9 cellular contexts compared by ENCODE assay signal in genomic region chr9:34652608-34653007, GRCh38. TPM values are rescaled to one million over a fixed set of nuclear protein-coding genes. Genes with fewer than 3 reads are reported as not detected.
DNase-seq lines count a peak whose midpoint lies in the region; ATAC-seq, FAIRE-seq and TF ChIP-seq lines count a peak whose summit lies in the region.
"Had no signal": no experiment of that assay in that cellular context is flagged by ENCODE, and none has a peak within 500 bp of the region (broad histone marks: within the 10 kb centered on the region; RNA-seq: fewer than 3 reads in every experiment).

No MANE protein-coding gene starts in this region.

- H3K9me3 ChIP-seq in adrenal gland (replicated peaks in 1 of 3) = no peaks in the 10 kb centered on the region
- no peaks in the 10 kb centered on the region for H3K9me3 ChIP-seq in keratinocyte (ENCODE audit: control insufficient read depth, low read depth, low read length)
- no peaks in the 10 kb centered on the region for H3K9me3 ChIP-seq in stomach smooth muscle (ENCODE audit: control insufficient read depth in 2 of 2, low read length in 2 of 2)

- H3K9ac ChIP-seq in keratinocyte (ENCODE audit: control insufficient read depth, extremely low read depth, insufficient read depth, low read length) (no peak overlapping the region), stomach smooth muscle (ENCODE audit: low read length in 2 of 2) (peak overlapping the region; percentile 60 to 67)

- H3K79me2 ChIP-seq in keratinocyte (ENCODE audit: control insufficient read depth, insufficient read depth, low read length) = peaks cover 7% of the 10 kb centered on the region

- dilution Hi-C loops in keratinocyte (cut with MboI; ENCODE audit: extremely low pct_ligation_motif_present, low sequenced_read_pairs) = no loop called here

- TF ChIP-seq CTCF in HFF-Myc (IDR thresholded peaks at IDR 0.05; ENCODE audit: low read depth, low read length, missing control alignments) (no peak), adrenal gland (IDR thresholded peaks at IDR 0.05) (no peak), keratinocyte (optimal IDR thresholded peaks at IDR 0.05 in 1 of 3, IDR thresholded peaks at IDR 0.05 in 1 of 3, conservative IDR thresholded peaks at IDR 0.05 in 1 of 3; ENCODE audit: extremely low read depth in 1 of 3, insufficient read depth in 2 of 3, low read length in 3 of 3) (no peak)

- H3K4me3 ChIP-seq in HFF-Myc (replicated peaks; ENCODE audit: low read depth, low read length) = peak overlapping the region; percentile 40
- H3K4me3 ChIP-seq in adrenal gland = peak overlapping the region in 1 of 4 donors; percentile 30
- peak overlapping the region in 1 of 3 experiments; percentile 66 for H3K4me3 ChIP-seq in keratinocyte (ENCODE audit: control insufficient read depth in 2 of 3, extremely low read depth in 1 of 3, insufficient read depth in 2 of 3, low read depth in 1 of 3, low read length in 3 of 3)
- H3K4me3 ChIP-seq in stomach smooth muscle (ENCODE audit: low read length in 2 of 2) = peak overlapping the region; percentile 70 to 82

- H3K27ac ChIP-seq in adrenal gland (peak overlapping the region in 4 of 5 donors; percentile 33 to 87 (median 71)), keratinocyte (ENCODE audit: control insufficient read depth, insufficient read depth, low read length) (no peak overlapping the region), stomach smooth muscle (ENCODE audit: low read length) (peak overlapping the region; percentile 93)

- H2AFZ ChIP-seq in keratinocyte (ENCODE audit: control insufficient read depth, low read length) = no peak overlapping the region

- no peaks in the 10 kb centered on the region for H3K9me1 ChIP-seq in keratinocyte (ENCODE audit: control insufficient read depth, extremely low read depth, insufficient read depth, low read length)

- ATAC-seq in HG03045 (IDR thresholded peaks at IDR 0.05; ENCODE audit: unreplicated experiment) = no peak
- no peak for ATAC-seq in GM21786 (IDR thresholded peaks at IDR 0.05; ENCODE audit: unreplicated experiment)

- WGBS in adrenal gland, 4 donors = 32 to 35% (median 35%) methylated on average over 4 of the region's 4 CpGs

- peaks cover 0 to 26% of the 10 kb centered on the region in 2 donors for H3K36me3 ChIP-seq in adrenal gland (replicated peaks in 1 of 2)
- H3K36me3 ChIP-seq in keratinocyte (ENCODE audit: control insufficient read depth in 2 of 2, extremely low read depth in 1 of 2, insufficient read depth in 2 of 2, low read length in 2 of 2) = peaks cover 7 to 13% of the 10 kb centered on the region in 2 experiments
- H3K36me3 ChIP-seq in stomach smooth muscle (ENCODE audit: control insufficient read depth in 2 of 2, insufficient read depth in 2 of 2, low read length in 2 of 2) = peaks cover 13 to 20% of the 10 kb centered on the region in 2 donors

- DNase-seq in HFF-Myc (ENCODE audit: extremely low read depth, low read depth) (no peak), adrenal gland (no peak), keratinocyte (ENCODE audit: low read depth, low spot score) (no peak), GF-D8 (lab: John Stamatoyannopoulos, UW) (no peak), activated T-cell treated with anti-CD3 and anti-CD28 coated beads for 4 hours (no peak)

- FAIRE-seq in keratinocyte (lab: Jason Lieb, UNC) = no peak

- no peaks in the 10 kb centered on the region for H4K20me1 ChIP-seq in keratinocyte (ENCODE audit: control insufficient read depth, extremely low read depth, insufficient read depth, low read length)

- TF ChIP-seq POLR2A in adrenal gland (IDR thresholded peaks at IDR 0.05) = no peak

- peaks cover 34 to 45% of the 10 kb centered on the region in 2 donors for H3K4me1 ChIP-seq in adrenal gland (replicated peaks in 1 of 2)
- H3K4me1 ChIP-seq in keratinocyte (ENCODE audit: control insufficient read depth, extremely low read depth, insufficient read depth, low read length) = peaks cover 27% of the 10 kb centered on the region
- H3K4me1 ChIP-seq in stomach smooth muscle (ENCODE audit: control insufficient read depth, insufficient read depth, low read length) = peaks cover 66% of the 10 kb centered on the region

- intact Hi-C loops in adrenal gland (cut with DNase I) = loop anchor here in 1 of 2 donors (10.0 kb wide), 1 partner anchor 52 kb away; no protein-coding TSS in a partner anchor

- H3K27me3 ChIP-seq in adrenal gland = no peaks in the 10 kb centered on the region
- H3K27me3 ChIP-seq in keratinocyte (ENCODE audit: control insufficient read depth, extremely low read depth, insufficient read depth, low read length) = peaks cover 5% of the 10 kb centered on the region
- H3K27me3 ChIP-seq in stomach smooth muscle (ENCODE audit: control insufficient read depth in 1 of 2, insufficient read depth in 2 of 2, low read length in 2 of 2) = no peaks in the 10 kb centered on the region

- peak overlapping the region; percentile 92 for H3K4me2 ChIP-seq in keratinocyte (ENCODE audit: control insufficient read depth, extremely low read depth, insufficient read depth, low read depth, low read length)

RNA-seq across cellular contexts. Expression of gene IL11RA, which starts 0.6 kb away (rescaled TPM):
- 10 to 100 TPM in 4 of 8 donors, 1 to 10 TPM in 4; 8.0 to 20.1 (median 12.0) TPM for total RNA-seq in adrenal gland
- polyA plus RNA-seq in adrenal gland = 10 to 100 TPM in 2 of 3 donors, 1 to 10 TPM in 1; 5.2 to 27.9 (median 26.2) TPM
- polyA plus RNA-seq in keratinocyte = 1.7 to 7.6 TPM (median 3.1 TPM) in 3 replicates
- polyA plus RNA-seq in keratinocyte (2011; ENCODE audit: low read depth) = 1.1 TPM
- 0.67 and 0.83 TPM in 2 replicates for polyA plus RNA-seq in keratinocyte (2011; cell fraction: cytosol; rRNA removed)
- polyA plus RNA-seq in keratinocyte (2011; cell fraction: nucleus; rRNA removed) = 23.1 and 31.3 TPM in 2 replicates
- polyA plus RNA-seq in keratinocyte (2012; ENCODE audit: low replicate concordance) = 2.3 and 3.5 TPM in 2 replicates
- 1.5 to 5.0 TPM (median 2.5 TPM) in 3 replicates for polyA minus RNA-seq in keratinocyte
- polyA minus RNA-seq in keratinocyte (2011; cell fraction: cytosol; rRNA and poly(A)+ RNA removed) = 1.5 TPM
- 5.7 and 6.4 TPM in 2 replicates for polyA minus RNA-seq in keratinocyte (2011; cell fraction: nucleus; rRNA and poly(A)+ RNA removed)

RNA-seq across cellular contexts. Expression of gene GALT, which starts 6.1 kb away (rescaled TPM):
- 100 to 1,000 TPM in 1 of 8 donors, 10 to 100 TPM in 7; 48.6 to 101 (median 80.5) TPM for total RNA-seq in adrenal gland
- 100 to 1,000 TPM in 2 of 3 donors, 10 to 100 TPM in 1; 37.5 to 147 (median 110) TPM for polyA plus RNA-seq in adrenal gland
- 30.8 to 52.7 TPM (median 41.8 TPM) in 3 replicates for polyA plus RNA-seq in keratinocyte
- polyA plus RNA-seq in keratinocyte (2011; ENCODE audit: low read depth) = 4.7 TPM
- polyA plus RNA-seq in keratinocyte (2011; cell fraction: cytosol; rRNA removed) = 17.6 and 23.9 TPM in 2 replicates
- 174 and 195 TPM in 2 replicates for polyA plus RNA-seq in keratinocyte (2011; cell fraction: nucleus; rRNA removed)
- 15.6 and 33.6 TPM in 2 replicates for polyA plus RNA-seq in keratinocyte (2012; ENCODE audit: low replicate concordance)
- polyA minus RNA-seq in keratinocyte = 18.9 to 68.5 TPM (median 28.9 TPM) in 3 replicates
- 8.1 TPM for polyA minus RNA-seq in keratinocyte (2011; cell fraction: cytosol; rRNA and poly(A)+ RNA removed)
- 24.6 and 25.3 TPM in 2 replicates for polyA minus RNA-seq in keratinocyte (2011; cell fraction: nucleus; rRNA and poly(A)+ RNA removed)

RNA-seq across cellular contexts. Expression of gene CCL27, which starts 9.8 kb away (rescaled TPM):
- under 1 TPM in 2 of 8 donors, not detected in 6; 0.38 to 0.65 TPM for total RNA-seq in adrenal gland
- polyA plus RNA-seq in adrenal gland (under 1 TPM in 2 of 3 donors, not detected in 1; 0.10 to 0.24 TPM), keratinocyte (0.46 to 1.1 TPM (median 1.1 TPM) in 3 replicates)
- not detected for polyA plus RNA-seq in keratinocyte (2011; ENCODE audit: low read depth)
- 1.5 and 1.9 TPM in 2 replicates for polyA plus RNA-seq in keratinocyte (2011; cell fraction: cytosol; rRNA removed)
- polyA plus RNA-seq in keratinocyte (2011; cell fraction: nucleus; rRNA removed) = 0.60 and 0.89 TPM in 2 replicates
- polyA plus RNA-seq in keratinocyte (2012; ENCODE audit: low replicate concordance) = 1.1 and 2.4 TPM in 2 replicates
- polyA minus RNA-seq in keratinocyte = 0.96 to 6.9 TPM (median 2.8 TPM) in 3 replicates
- polyA minus RNA-seq in keratinocyte (2011; cell fraction: cytosol; rRNA and poly(A)+ RNA removed) = not detected
- polyA minus RNA-seq in keratinocyte (2011; cell fraction: nucleus; rRNA and poly(A)+ RNA removed) = not detected in 2 replicates

RNA-seq across cellular contexts. Expression of gene SIGMAR1, which starts 15.0 kb away (rescaled TPM):
- 100 to 1,000 TPM in 4 of 8 donors, 10 to 100 TPM in 4; 64.6 to 158 (median 99.9) TPM for total RNA-seq in adrenal gland
- polyA plus RNA-seq in adrenal gland (10 to 100 TPM; 34.6 to 96.3 (median 65.9) TPM), keratinocyte (60.1 to 110 TPM (median 74.9 TPM) in 3 replicates)
- polyA plus RNA-seq in keratinocyte (2011; ENCODE audit: low read depth) = 11.0 TPM
- 103 and 134 TPM in 2 replicates for polyA plus RNA-seq in keratinocyte (2011; cell fraction: cytosol; rRNA removed)
- polyA plus RNA-seq in keratinocyte (2011; cell fraction: nucleus; rRNA removed) = 83.6 and 107 TPM in 2 replicates
- polyA plus RNA-seq in keratinocyte (2012; ENCODE audit: low replicate concordance) = 76.0 and 140 TPM in 2 replicates
- 49.1 to 180 TPM (median 68.5 TPM) in 3 replicates for polyA minus RNA-seq in keratinocyte
- 83.6 TPM for polyA minus RNA-seq in keratinocyte (2011; cell fraction: cytosol; rRNA and poly(A)+ RNA removed)
- 42.2 and 45.8 TPM in 2 replicates for polyA minus RNA-seq in keratinocyte (2011; cell fraction: nucleus; rRNA and poly(A)+ RNA removed)

RNA-seq across cellular contexts. Expression of gene ARID3C, which starts 23.7 kb away (rescaled TPM):
- not detected for total RNA-seq in adrenal gland
- polyA plus RNA-seq in adrenal gland = not detected
- 0.03 to 0.05 TPM in 2 of 3 replicates, not detected in the other for polyA plus RNA-seq in keratinocyte
- polyA plus RNA-seq in keratinocyte (2011; ENCODE audit: low read depth) = 0.37 TPM
- polyA plus RNA-seq in keratinocyte (2011; cell fraction: cytosol; rRNA removed) = not detected in 2 replicates
- 0.16 TPM in 1 of 2 replicates, not detected in the other for polyA plus RNA-seq in keratinocyte (2011; cell fraction: nucleus; rRNA removed)
- 0.23 TPM in 1 of 2 replicates, not detected in the other for polyA plus RNA-seq in keratinocyte (2012; ENCODE audit: low replicate concordance)
- polyA minus RNA-seq in keratinocyte = not detected in 3 replicates
- polyA minus RNA-seq in keratinocyte (2011; cell fraction: cytosol; rRNA and poly(A)+ RNA removed) = not detected
- not detected in 2 replicates for polyA minus RNA-seq in keratinocyte (2011; cell fraction: nucleus; rRNA and poly(A)+ RNA removed)
- total RNA-seq: NCI-H460 had no signal
